In genomic region chr6:11532097-11532496, GRCh38 we compare ENCODE assay signal across 14 cellular contexts. TPM values are rescaled to one million over a fixed set of nuclear protein-coding genes. Genes with fewer than 3 reads are reported as not detected.
A peak's percentile ranks its signal among the peaks of the same experiment; 100 is the strongest.
DNase-seq lines count a peak whose midpoint lies in the region.
"Had no signal": no experiment of that assay in that cellular context is flagged by ENCODE, and none has a peak within 500 bp of the region (broad histone marks: within the 10 kb centered on the region; RNA-seq: fewer than 3 reads in every experiment).

No MANE protein-coding gene starts in this region.

- peaks cover 3% of the 10 kb centered on the region; the same call in 1 of the 2 replicates for H3F3A ChIP-seq in GM23248 (ENCODE audit: insufficient read depth)

- peaks cover 4% of the 10 kb centered on the region; the same call in 1 of the 2 replicates for H3K4me1 ChIP-seq in GM23248 (ENCODE audit: insufficient read depth)
- peaks cover 41% of the 10 kb centered on the region for H3K4me1 ChIP-seq in adipocyte (ENCODE audit: control insufficient read depth, insufficient read depth, low read length)
- peaks cover 7% of the 10 kb centered on the region for H3K4me1 ChIP-seq in muscle layer of colon (ENCODE audit: insufficient read depth, low read length)

- no peak overlapping the region for H2AFZ ChIP-seq in GM23248

- H3K9me3 ChIP-seq in GM23248 (ENCODE audit: low read depth): no peaks in the 10 kb centered on the region
- no peaks in the 10 kb centered on the region for H3K9me3 ChIP-seq in adipocyte (ENCODE audit: control insufficient read depth, low read length)
- H3K9me3 ChIP-seq in muscle layer of colon (ENCODE audit: low read length): no peaks in the 10 kb centered on the region

- H3K79me2 ChIP-seq in GM23248 (ENCODE audit: insufficient read depth): no peaks in the 10 kb centered on the region

- DNase-seq in EH (ENCODE audit: low read depth): peak; percentile 4
- DNase-seq in GM23248: peak; percentile 6
- DNase-seq in adipocyte (ENCODE audit: low read depth): no peak
- no peak for DNase-seq in activated T-cell treated with anti-CD3 and anti-CD28 coated beads, Interleukin-2, amount 50 U/mL, for 1 hour
- DNase-seq in activated CD4-positive, CD25-positive, alpha-beta regulatory T cell (lab: John Stamatoyannopoulos, UW): no peak
- DNase-seq in GM03348 (ENCODE audit: low spot score): no peak
- DNase-seq: CD8-positive, alpha-beta memory T cell; NCI-H187; NCI-H2107; NCI-H524; NCI-H82; RPMI8226 had no signal

- in situ Hi-C loops in GM23248 (cut with MboI): no loop called here

- H3K36me3 ChIP-seq in GM23248 (ENCODE audit: low read depth): no peaks in the 10 kb centered on the region
- no peaks in the 10 kb centered on the region for H3K36me3 ChIP-seq in adipocyte (ENCODE audit: control insufficient read depth, insufficient read depth, low read length, severe bottlenecking)
- H3K36me3 ChIP-seq in muscle layer of colon (ENCODE audit: insufficient read depth, low read length): no peaks in the 10 kb centered on the region

- no peak overlapping the region for H3K4me2 ChIP-seq in GM23248 (ENCODE audit: unreplicated experiment)

- no peaks in the 10 kb centered on the region for H3K27me3 ChIP-seq in GM23248 (replicated peaks; ENCODE audit: insufficient read depth)
- H3K27me3 ChIP-seq in adipocyte (replicated peaks; ENCODE audit: control insufficient read depth, insufficient read depth, low read length): no peaks in the 10 kb centered on the region
- no peaks in the 10 kb centered on the region for H3K27me3 ChIP-seq in muscle layer of colon (ENCODE audit: control insufficient read depth in 1 of 2, insufficient read depth in 2 of 2, low read length in 2 of 2)

- H3K4me3 ChIP-seq in GM23248 (no peak overlapping the region), adipocyte (ENCODE audit: low read length) (peak overlapping the region; percentile 46), muscle layer of colon (ENCODE audit: low read depth in 1 of 2, low read length in 2 of 2) (no peak overlapping the region)
- H3K4me3 ChIP-seq: K562 had no signal

- no peaks in the 10 kb centered on the region for H3K9me2 ChIP-seq in GM23248 (ENCODE audit: insufficient read depth)

- 41 to 44% methylated on average over 3 of the region's 3 CpGs for WGBS in GM23248 (ENCODE audit: low coverage in 1 of 2, low lambda C conversion rate in 2 of 2, missing lambda C conversion rate in 2 of 2), 2 experiments

- no peaks in the 10 kb centered on the region for H4K20me1 ChIP-seq in GM23248 (ENCODE audit: insufficient read depth)

- H3K27ac ChIP-seq in GM23248 (no peak overlapping the region), muscle layer of colon (ENCODE audit: low read depth, low read length) (peak overlapping the region; percentile 63)

- no peak overlapping the region for H3K9ac ChIP-seq in GM23248
- peak overlapping the region; percentile 37 for H3K9ac ChIP-seq in adipocyte (ENCODE audit: low read length)
- no peak overlapping the region for H3K9ac ChIP-seq in muscle layer of colon (ENCODE audit: low read length)

RNA-seq across cellular contexts. Expression of gene TMEM170B, which starts 5.5 kb away (rescaled TPM):
- total RNA-seq in GM23248 (2014; rRNA removed; shearing (Covaris generic)): 0.54 and 0.63 TPM in 2 replicates
- polyA plus RNA-seq in GM23248 (2016; fragmentation: Nextera tagmentation; extraction: Ambion mirVana): 0.14 TPM in 2 replicates

Comparison
In these comparisons a context has a peak if more than half of its experiments do, and no peak if none do; other contexts are left out.
1. DNase-seq: peak in EH (single experiment) and GM23248 (single experiment); none in adipocyte (single experiment), activated T-cell treated with anti-CD3 and anti-CD28 coated beads, Interleukin-2, amount 50 U/mL, for 1 hour (single experiment), activated CD4-positive, CD25-positive, alpha-beta regulatory T cell (0 of 4) and GM03348 (single experiment).